ENCODE assay signal across 2 cellular contexts in genomic region chr10:46616227-46616626, GRCh38. TPM values are rescaled to one million over a fixed set of nuclear protein-coding genes. Genes with fewer than 3 reads are reported as not detected.
"Had no signal": no experiment of that assay in that cellular context is flagged by ENCODE, and none has a peak within 500 bp of the region (broad histone marks: within the 10 kb centered on the region; RNA-seq: fewer than 3 reads in every experiment).

No MANE protein-coding gene starts in this region.

RNA-seq across cellular contexts. Expression of gene SYT15, which starts 37.3 kb away (rescaled TPM):
- total RNA-seq: G401 had no signal

RNA-seq across cellular contexts. Expression of gene GPRIN2, which starts 59.8 kb away (rescaled TPM):
- total RNA-seq: G401 had no signal
- polyA plus RNA-seq: GM12878 had no signal
